ENCODE assay signal across 8 cellular contexts in the genomic region with DNA sequence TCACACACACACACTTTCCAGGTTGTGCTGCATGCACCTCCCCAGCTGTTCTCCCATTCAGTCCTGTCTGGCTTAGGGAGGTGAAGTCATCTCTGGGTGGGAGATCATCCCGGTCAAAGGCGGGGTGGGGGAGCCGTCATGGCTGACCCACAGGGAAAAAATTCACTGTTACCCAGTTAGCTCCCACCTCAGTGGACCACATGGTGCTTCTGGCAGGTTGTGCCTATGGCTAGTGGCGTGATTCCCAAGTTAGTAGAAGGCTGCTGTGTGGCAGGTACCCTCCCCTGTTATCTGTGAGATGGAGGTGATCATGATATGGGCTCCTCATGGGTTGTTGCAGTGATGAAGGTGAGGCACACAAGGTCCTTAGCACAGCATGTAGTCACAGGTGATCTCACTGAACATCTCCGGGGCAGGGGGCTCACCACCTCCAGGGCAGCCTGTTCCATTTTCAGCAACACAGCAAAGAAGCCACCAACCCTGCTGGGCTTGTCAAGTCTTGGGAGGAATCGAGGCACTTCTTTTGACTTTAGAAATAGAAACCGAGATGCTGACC.
DNase-seq lines count a peak whose midpoint lies in the region; ATAC-seq and TF ChIP-seq lines count a peak whose summit lies in the region.
"Had no signal": no experiment of that assay in that cellular context is flagged by ENCODE, and none has a peak within 500 bp of the region (broad histone marks: within the 10 kb centered on the region; RNA-seq: fewer than 3 reads in every experiment).

No MANE protein-coding gene starts in this region.

- peak; percentile 68 to 72 for DNase-seq in activated T-cell treated with anti-CD3 and anti-CD28 coated beads, Interleukin-2, amount 50 U/mL, for 48 hours
- DNase-seq in sciatic nerve (ENCODE audit: low spot score) (no peak), putamen (ENCODE audit: low spot score) (no peak), T1000 (lab: John Stamatoyannopoulos, UW) (no peak), NCI-H82 (lab: John Stamatoyannopoulos, UW) (no peak)
- DNase-seq: SW 1271 had no signal

- ATAC-seq in HG02870 (IDR thresholded peaks at IDR 0.05; ENCODE audit: unreplicated experiment) (peak; percentile 3), sciatic nerve (peak; percentile 32)

- peak; percentile 55 for TF ChIP-seq POLR2A in GM19099 (IDR thresholded peaks at IDR 0.05; ENCODE audit: extremely low read depth, insufficient read length, low read depth)

- intact Hi-C loops in sciatic nerve (cut with DNase I): no loop called here

Comparison
In these comparisons a context has a peak if more than half of its experiments do, and no peak if none do; other contexts are left out.
1. DNase-seq: peak in activated T-cell treated with anti-CD3 and anti-CD28 coated beads, Interleukin-2, amount 50 U/mL, for 48 hours (2 of 2); none in sciatic nerve (single experiment), putamen (single experiment), T1000 (single experiment) and NCI-H82 (single experiment).